ENCODE assay signal across 8 cellular contexts in genomic region chr12:50070314-50071060, GRCh38. TPM values are rescaled to one million over a fixed set of nuclear protein-coding genes. Genes with fewer than 3 reads are reported as not detected.
DNase-seq lines count a peak whose midpoint lies in the region; ATAC-seq, FAIRE-seq and TF ChIP-seq lines count a peak whose summit lies in the region.

No MANE protein-coding gene starts in this region.

- H3K4me3 ChIP-seq in adipocyte (ENCODE audit: low read length) (no peak overlapping the region), left ventricle myocardium inferior (no peak overlapping the region)

- peak; percentile 61 for FAIRE-seq in G401.6 (lab: Jason Lieb, UNC)

- TF ChIP-seq CTCF in left ventricle myocardium inferior (IDR thresholded peaks at IDR 0.05; ENCODE audit: borderline replicate concordance): peak; percentile 96

- H3K27me3 ChIP-seq in adipocyte (replicated peaks; ENCODE audit: control insufficient read depth, insufficient read depth, low read length) (no peaks in the 10 kb centered on the region), left ventricle myocardium inferior (ENCODE audit: low read depth) (no peaks in the 10 kb centered on the region)

- H3K9me3 ChIP-seq in adipocyte (ENCODE audit: control insufficient read depth, low read length) (no peaks in the 10 kb centered on the region), left ventricle myocardium inferior (replicated peaks) (no peaks in the 10 kb centered on the region)

- H3K27ac ChIP-seq in left ventricle myocardium inferior (replicated peaks): peak overlapping the region; percentile 27

- ATAC-seq in SK-N-SH treated with all-trans-retinoic acid at 6 μM for 48 hours (peak; percentile 78), HG03108 (IDR thresholded peaks at IDR 0.05; ENCODE audit: unreplicated experiment) (no peak), HG03469 (IDR thresholded peaks at IDR 0.05; ENCODE audit: unreplicated experiment) (no peak)

- intact Hi-C loops in left ventricle myocardium inferior (cut with micrococcal nuclease): no loop called here

- peak; percentile 75 for DNase-seq in MV-4-11 (lab: John Stamatoyannopoulos, UW)
- DNase-seq in adipocyte (ENCODE audit: low read depth): peak; percentile 93
- peak; percentile 75 for DNase-seq in left ventricle myocardium inferior
- peak; percentile 71 for DNase-seq in renal cortical epithelial cell (ENCODE audit: low read depth)

- H3K4me1 ChIP-seq in adipocyte (ENCODE audit: control insufficient read depth, insufficient read depth, low read length) (peaks cover 10% of the 10 kb centered on the region), left ventricle myocardium inferior (peaks cover 18% of the 10 kb centered on the region)

- H3K9ac ChIP-seq in adipocyte (ENCODE audit: low read length): peak overlapping the region; percentile 27

- H3K36me3 ChIP-seq in adipocyte (ENCODE audit: control insufficient read depth, insufficient read depth, low read length, severe bottlenecking): no peaks in the 10 kb centered on the region
- no peaks in the 10 kb centered on the region for H3K36me3 ChIP-seq in left ventricle myocardium inferior

TF ChIP-seq in SK-N-SH treated with all-trans-retinoic acid at 6 μM for 48 hours, 23 proteins besides CTCF, POLR2A, EP300 and RAD21:
- TF ChIP-seq ZNF70 (CRISPR knock-in tag; IDR thresholded peaks at IDR 0.05) (no peak), OSR1 (CRISPR knock-in tag; IDR thresholded peaks at IDR 0.05) (no peak), ZC3H10 (CRISPR knock-in tag; IDR thresholded peaks at IDR 0.05) (no peak), RARB (CRISPR knock-in tag; IDR thresholded peaks at IDR 0.05) (no peak), CREB5 (CRISPR knock-in tag; IDR thresholded peaks at IDR 0.05; ENCODE audit: low read depth) (no peak), ARNTL (CRISPR knock-in tag; IDR thresholded peaks at IDR 0.05; ENCODE audit: borderline replicate concordance, low read depth) (no peak), ZNF565 (CRISPR knock-in tag; conservative IDR thresholded peaks at IDR 0.05; ENCODE audit: low read depth) (no peak), ESRRG (CRISPR knock-in tag; IDR thresholded peaks at IDR 0.05) (no peak), TOX (CRISPR knock-in tag; IDR thresholded peaks at IDR 0.05; ENCODE audit: borderline replicate concordance) (no peak), ZFP30 (CRISPR knock-in tag; IDR thresholded peaks at IDR 0.05) (no peak), PATZ1 (CRISPR knock-in tag; IDR thresholded peaks at IDR 0.05; ENCODE audit: borderline replicate concordance) (no peak), ZFP3 (CRISPR knock-in tag; IDR thresholded peaks at IDR 0.05) (no peak), SNAI2 (CRISPR knock-in tag; IDR thresholded peaks at IDR 0.05) (no peak), BACH2 (CRISPR knock-in tag; IDR thresholded peaks at IDR 0.05; ENCODE audit: borderline replicate concordance) (no peak)

RNA-seq across cellular contexts. Expression of gene ASIC1, which starts 13.1 kb away (rescaled TPM):
- total RNA-seq in left ventricle myocardium inferior (0.96 TPM), renal cortical epithelial cell (0.30 TPM in 1 of 2 replicates, not detected in the other)

RNA-seq across cellular contexts. Expression of gene SMARCD1, which starts 14.7 kb away (rescaled TPM):
- 15.4 TPM for total RNA-seq in left ventricle myocardium inferior
- total RNA-seq in renal cortical epithelial cell: 53.0 and 85.0 TPM in 2 replicates

RNA-seq across cellular contexts. Expression of gene GPD1, which starts 33.3 kb away (rescaled TPM):
- total RNA-seq in left ventricle myocardium inferior: 9.0 TPM
- total RNA-seq in renal cortical epithelial cell: 0.69 and 0.70 TPM in 2 replicates

RNA-seq across cellular contexts. Expression of gene COX14, which starts 41.5 kb away (rescaled TPM):
- total RNA-seq in left ventricle myocardium inferior (195 TPM), renal cortical epithelial cell (41.5 and 73.3 TPM in 2 replicates)

RNA-seq across cellular contexts. Expression of gene RACGAP1, which starts 45.2 kb away (rescaled TPM):
- 5.4 TPM for total RNA-seq in left ventricle myocardium inferior
- total RNA-seq in renal cortical epithelial cell: 20.7 and 48.6 TPM in 2 replicates
